In genomic region chr19:47450478-47450877, GRCh38 we compare ENCODE assay signal across 38 cellular contexts. TPM values are rescaled to one million over a fixed set of nuclear protein-coding genes. Genes with fewer than 3 reads are reported as not detected.
"Had no signal": no experiment of that assay in that cellular context is flagged by ENCODE, and none has a peak within 500 bp of the region (broad histone marks: within the 10 kb centered on the region; RNA-seq: fewer than 3 reads in every experiment).

No MANE protein-coding gene starts in this region.

- H3K36me3 ChIP-seq: MG63 had no signal

- H3K4me3 ChIP-seq: MG63 had no signal

- DNase-seq: Karpas-422, Kasumi-1, MG63, MM.1S, MV-4-11, NCI-H1048, NCI-H1092, NCI-H1092 treated with DMSO at 0.1 percent for 48 hours, NCI-H1105, NCI-H1105 treated with DMSO at 0.1 percent for 48 hours, NCI-H1417, NCI-H1417 treated with DMSO at 0.1 percent for 48 hours, NCI-H1436, NCI-H1436 treated with DMSO at 0.1 percent for 48 hours, NCI-H146, NCI-H1694, NCI-H1694 treated with DMSO at 0.1 percent for 48 hours, NCI-H187, NCI-H187 treated with DMSO at 0.1 percent for 48 hours, NCI-H1930, NCI-H2029, NCI-H2029 treated with DMSO at 0.1 percent for 48 hours, NCI-H2081, NCI-H2081 treated with DMSO at 0.1 percent for 48 hours, NCI-H2107, NCI-H2171, NCI-H2171 treated with DMSO at 0.1 percent for 48 hours, NCI-H2227 treated with DMSO at 0.1 percent for 48 hours, NCI-H226, NCI-H345, NCI-H446, NCI-H446 treated with DMSO at 0.1 percent for 48 hours, NCI-H510A, NCI-H510A treated with DMSO at 0.1 percent for 48 hours, NCI-H524 had no signal

RNA-seq across cellular contexts. Expression of gene SLC8A2, which starts 21.2 kb away (rescaled TPM):
- total RNA-seq: M059J, MCF 10A, NCI-H460 had no signal
